31 cellular contexts compared by ENCODE assay signal in the genomic region with DNA sequence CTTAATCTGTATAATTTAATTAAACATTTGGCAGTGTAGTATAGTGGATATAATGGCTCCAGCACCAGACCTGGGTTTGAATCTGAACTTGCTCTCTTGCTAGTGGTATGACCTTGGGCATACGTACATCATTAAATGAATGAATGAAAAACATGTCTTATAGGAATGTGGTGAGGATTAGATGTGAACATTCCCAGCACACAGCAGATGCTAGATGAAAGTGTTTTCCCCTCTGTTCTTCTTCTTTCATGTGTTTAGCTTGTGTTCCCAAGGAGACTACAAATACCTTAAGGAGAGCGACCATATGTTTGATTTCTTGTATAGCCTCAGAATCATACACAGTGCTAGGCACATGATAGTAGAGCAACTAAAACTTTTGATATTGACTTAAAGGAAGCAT. TPM values are rescaled to one million over a fixed set of nuclear protein-coding genes. Genes with fewer than 3 reads are reported as not detected.
"Had no signal": no experiment of that assay in that cellular context is flagged by ENCODE, and none has a peak within 500 bp of the region (broad histone marks: within the 10 kb centered on the region; RNA-seq: fewer than 3 reads in every experiment).

No MANE protein-coding gene starts in this region.

- H3K4me3 ChIP-seq: stomach, suprapubic skin, testis, thoracic aorta, thyroid gland, tibial artery, tibial nerve, transverse colon, upper lobe of left lung, upper lobe of right lung, uterus, vagina had no signal

- H3K27ac ChIP-seq: stomach, suprapubic skin, testis, thoracic aorta, thyroid gland, tibial artery, tibial nerve, transverse colon, upper lobe of left lung, upper lobe of right lung, uterus, vagina had no signal

- H3K27me3 ChIP-seq: stomach, suprapubic skin, testis, thyroid gland, tibial artery, tibial nerve, transverse colon, upper lobe of left lung, upper lobe of right lung, uterus, vagina had no signal

- H3K9me3 ChIP-seq: stomach, suprapubic skin, testis, thoracic aorta, thyroid gland, tibial artery, tibial nerve, transverse colon, upper lobe of left lung, upper lobe of right lung, uterus, vagina had no signal

- DNase-seq: stimulated activated CD4-positive, alpha-beta T cell treated with anti-CD3 and anti-CD28 coated beads, Interleukin-2, amount 100 ng/mL, for 48 hours; stimulated activated CD4-positive, alpha-beta T cell treated with anti-CD3 and anti-CD28 coated beads, Interleukin-4, amount 100 ng/mL, for 1 hour; stimulated activated CD4-positive, alpha-beta T cell treated with anti-CD3 and anti-CD28 coated beads, Interleukin-4, amount 100 ng/mL, for 24 hours; stimulated activated CD4-positive, alpha-beta T cell treated with anti-CD3 and anti-CD28 coated beads, Interleukin-4, amount 100 ng/mL, for 4 hours; stimulated activated CD8-positive, alpha-beta memory T cell treated with anti-CD3 and anti-CD28 coated beads, Interleukin-4, amount 100 ng/mL, for 48 hours; stimulated activated naive B cell treated with anti-CD40 and anti-IgM and Interleukin-4, amounts not matched to agents 10 μg/mL and 1 μg/mL and 100 μg/mL, for 72 hours; stimulated activated naive CD4-positive, alpha-beta T cell; stimulated activated naive CD4-positive, alpha-beta T cell treated with Interleukin-2 at 50 U/mL for 16 hours; stimulated activated naive CD8-positive, alpha-beta T cell treated with anti-CD3 and anti-CD28 coated beads, Interleukin-15, amount 100 ng/mL, for 72 hours; stimulated activated naive CD8-positive, alpha-beta T cell treated with anti-CD3 and anti-CD28 coated beads, Interleukin-15, Interleukin-2, amounts not matched to agents 100 U/mL and 50 U/mL, for 24 hours; stomach; substantia nigra; testis; thyroid gland; tibial artery; transverse colon; trophoblast cell; upper lobe of left lung; upper lobe of right lung; uterus had no signal

- ATAC-seq: stimulated activated effector memory CD8-positive, alpha-beta T cell treated with anti-CD3 and anti-CD28 coated beads, Interleukin-12 subunit alpha, Interleukin-12 subunit beta, amount 100 ng/mL, for 72 hours; stimulated activated memory B cell treated with anti-CD40 and anti-IgM and Interleukin-4, amounts not matched to agents 10 μg/mL and 1 μg/mL and 100 μg/mL, for 72 hours; stimulated activated naive B cell treated with anti-CD40 and anti-IgM and Interleukin-4, amounts not matched to agents 10 μg/mL and 1 μg/mL and 100 μg/mL, for 72 hours; stimulated activated naive CD8-positive, alpha-beta T cell treated with anti-CD3 and anti-CD28 coated beads, Interleukin-15, amount 100 ng/mL, for 72 hours; stimulated activated naive CD8-positive, alpha-beta T cell treated with anti-CD3 and anti-CD28 coated beads, Interleukin-15, Interleukin-2, amounts not matched to agents 100 U/mL and 50 U/mL, for 24 hours; upper lobe of right lung had no signal

- H3K4me1 ChIP-seq: stomach, suprapubic skin, testis, thyroid gland, tibial artery, tibial nerve, transverse colon, upper lobe of left lung, upper lobe of right lung, uterus, vagina had no signal

RNA-seq across cellular contexts. Expression of gene CT47B1, which starts 56.5 kb away (rescaled TPM):
- total RNA-seq: stomach, subcutaneous adipose tissue, suprapubic skin, temporal lobe, thoracic aorta, thyroid gland, tibial nerve, transverse colon, upper lobe of left lung, upper lobe of right lung, ureter, urinary bladder, uterus, vagina had no signal
- polyA plus RNA-seq: stomach, thymus, urinary bladder had no signal
